8 cellular contexts compared by ENCODE assay signal in genomic region chr9:72476617-72477375, GRCh38. TPM values are rescaled to one million over a fixed set of nuclear protein-coding genes. Genes with fewer than 3 reads are reported as not detected.
A peak's percentile ranks its signal among the peaks of the same experiment; 100 is the strongest.
DNase-seq lines count a peak whose midpoint lies in the region; ATAC-seq and TF ChIP-seq lines count a peak whose summit lies in the region.

No MANE protein-coding gene starts in this region.

- no peak overlapping the region for H2AFZ ChIP-seq in PC-9

- ATAC-seq in gastroesophageal sphincter, result no peak

- POLR2A ChIA-PET in PC-9 (lab: Charles Lee; ENCODE audit: unreplicated experiment), result interaction anchor here (0.5 to 2.7 kb wide), 13 partner anchors 16 to 675 kb away, joined by 4 to 32 read pairs (median 10); partner anchors contain the start of genes ANXA1 and ZFAND5

- peak overlapping the region; percentile 94 for H3K27ac ChIP-seq in PC-9
- peak overlapping the region in 1 of 4 donors; percentile 64 for H3K27ac ChIP-seq in gastroesophageal sphincter

- DNase-seq in DMS53 (lab: John Stamatoyannopoulos, UW) (peak; percentile 81), PC-9 (peak; percentile 80 to 98), astrocyte of the hippocampus (ENCODE audit: low read depth, low spot score) (peak; percentile 65), skeletal muscle cell (ENCODE audit: low read depth) (peak; percentile 25), hepatic stellate cell (ENCODE audit: low spot score) (no peak), hippocampal formation (lab: John Stamatoyannopoulos, UW) (no peak), RPMI8226 (no peak)

- H3K4me2 ChIP-seq in PC-9, result peak overlapping the region; percentile 71

- intact Hi-C loops in PC-9 (cut with micrococcal nuclease; ENCODE audit: unreplicated experiment), result loop anchor here (1.0 to 5.0 kb wide), 4 partner anchors 42 to 196 kb away; no protein-coding TSS in a partner anchor

- CTCF ChIA-PET in PC-9 (lab: Charles Lee), result interaction anchor here (0.9 to 1.2 kb wide), 3 partner anchors 11 to 113 kb away, joined by 3 to 6 read pairs (median 3); no protein-coding TSS in a partner anchor

- 77% methylated on average over 2 of the region's 2 CpGs; no CpG with 5 or more reads in 1 of the 2 donors for WGBS in gastroesophageal sphincter (ENCODE audit: low coverage in 1 of 2), 2 donors

- H3K36me3 ChIP-seq in PC-9 (ENCODE audit: low read depth), result no peaks in the 10 kb centered on the region
- no peaks in the 10 kb centered on the region for H3K36me3 ChIP-seq in gastroesophageal sphincter

- H3K27me3 ChIP-seq in PC-9 (ENCODE audit: insufficient read depth, low read depth) (no peaks in the 10 kb centered on the region), gastroesophageal sphincter (no peaks in the 10 kb centered on the region)

- H3F3A ChIP-seq in PC-9 (ENCODE audit: insufficient read depth, low read depth), result peaks cover 30% of the 10 kb centered on the region

- H3K4me3 ChIP-seq in PC-9 (peak overlapping the region; percentile 30; the same call in 1 of the 2 replicates), skeletal muscle cell (ENCODE audit: low read depth, low read length) (no peak overlapping the region), gastroesophageal sphincter (no peak overlapping the region)

- H4K20me1 ChIP-seq in PC-9 (ENCODE audit: insufficient read depth), result no peaks in the 10 kb centered on the region

- no peaks in the 10 kb centered on the region; the same call in none of the 2 replicates for H3K9me3 ChIP-seq in PC-9 (ENCODE audit: insufficient read depth, low read depth)
- no peaks in the 10 kb centered on the region for H3K9me3 ChIP-seq in gastroesophageal sphincter

- no peaks in the 10 kb centered on the region for H3K79me2 ChIP-seq in PC-9 (ENCODE audit: low read depth)

- no TSS peak for BruUV-seq in PC-9 (replicated peaks; lab: Mats Ljungman, UMichigan)

- no peak for TF ChIP-seq POLR2A in gastroesophageal sphincter (IDR thresholded peaks at IDR 0.05)

- no peak for TF ChIP-seq EP300 in gastroesophageal sphincter (IDR thresholded peaks at IDR 0.05)

- no peaks in the 10 kb centered on the region for H3K9me2 ChIP-seq in PC-9 (ENCODE audit: insufficient read depth)

- TF ChIP-seq CTCF in PC-9 (conservative IDR thresholded peaks at IDR 0.05) (no peak), gastroesophageal sphincter (IDR thresholded peaks at IDR 0.05) (no peak)

- H3K4me1 ChIP-seq in PC-9 (replicated peaks; ENCODE audit: insufficient read depth) (peaks cover 47% of the 10 kb centered on the region), gastroesophageal sphincter (peaks cover 0 to 18% (median 5%) of the 10 kb centered on the region in 3 donors)

RNA-seq across cellular contexts. Expression of gene TMC1, which starts 44.6 kb away (rescaled TPM):
- total RNA-seq in PC-9 (2021) (5.5 and 9.0 TPM in 2 replicates), gastroesophageal sphincter (not detected)

Comparison
In these comparisons a context has a peak if more than half of its experiments do, and no peak if none do; other contexts are left out.
1. DNase-seq: peak in DMS53 (single experiment), PC-9 (2 of 2), astrocyte of the hippocampus (single experiment) and skeletal muscle cell (single experiment); none in hepatic stellate cell (single experiment), hippocampal formation (0 of 2) and RPMI8226 (single experiment).